Comparison of ENCODE assay signal across 30 cellular contexts in genomic region chr9:2819165-2819564, GRCh38. TPM values are rescaled to one million over a fixed set of nuclear protein-coding genes. Genes with fewer than 3 reads are reported as not detected.
A peak's percentile ranks its signal among the peaks of the same experiment; 100 is the strongest.
DNase-seq lines count a peak whose midpoint lies in the region; ATAC-seq, FAIRE-seq and TF ChIP-seq lines count a peak whose summit lies in the region.
"Had no signal": no experiment of that assay in that cellular context is flagged by ENCODE, and none has a peak within 500 bp of the region (broad histone marks: within the 10 kb centered on the region; RNA-seq: fewer than 3 reads in every experiment).

No MANE protein-coding gene starts in this region.

- intact Hi-C loops in left lung (cut with DNase I): no loop called here

- 0 out of 2 replicates have a peak, but pooled peaks cover 1% of the 10 kb centered on the region for H3K27me3 Mint-ChIP-seq in HFFc6 (ENCODE audit: insufficient read depth)
- H3K27me3 Mint-ChIP-seq: activated naive CD8-positive, alpha-beta T cell treated with anti-CD3 and anti-CD28 coated beads for 36 hours had no signal

- H3K36me3 Mint-ChIP-seq in HFFc6 (ENCODE audit: low read depth): peaks cover 37% of the 10 kb centered on the region

- peak overlapping the region; percentile 75; the same call in 1 of the 2 replicates for H3K27ac ChIP-seq in ACC112 (ENCODE audit: low read depth, low read length)
- H3K27ac ChIP-seq in left lung: peak overlapping the region; percentile 73 to 91
- peak overlapping the region; percentile 81 for H3K27ac ChIP-seq in smooth muscle cell (ENCODE audit: low read depth)
- no peak overlapping the region for H3K27ac ChIP-seq in small intestine (ENCODE audit: low read depth in 1 of 2, low read length in 1 of 2)
- H3K27ac ChIP-seq: C4-2B, WERI-Rb-1 had no signal

- ATAC-seq in left lung (peak; percentile 25), HG03175 (IDR thresholded peaks at IDR 0.05; ENCODE audit: unreplicated experiment) (no peak)

- H3K9ac ChIP-seq in smooth muscle cell (ENCODE audit: low read depth): no peak overlapping the region

- no peaks in the 10 kb centered on the region for H4K20me1 ChIP-seq in smooth muscle cell (ENCODE audit: low read depth)

- H3K27ac Mint-ChIP-seq in HFFc6: peak overlapping the region; percentile 84
- H3K27ac Mint-ChIP-seq: activated naive CD8-positive, alpha-beta T cell treated with anti-CD3 and anti-CD28 coated beads for 36 hours; nephron had no signal

- H3K4me3 ChIP-seq in ACC112 (ENCODE audit: low read depth, low read length) (no peak overlapping the region), left lung (no peak overlapping the region), smooth muscle cell (no peak overlapping the region), small intestine (ENCODE audit: low read depth in 1 of 2, low read length in 2 of 2) (no peak overlapping the region)
- H3K4me3 ChIP-seq: esophagus squamous epithelium, lung, Peyer's patch, skin epidermis had no signal

- H3K9me3 Mint-ChIP-seq in HFFc6: no peaks in the 10 kb centered on the region
- H3K9me3 Mint-ChIP-seq: activated naive CD8-positive, alpha-beta T cell treated with anti-CD3 and anti-CD28 coated beads for 36 hours; nephron had no signal

- H2AFZ ChIP-seq in ACC112 (ENCODE audit: low read length, unreplicated experiment) (no peak overlapping the region), smooth muscle cell (ENCODE audit: low read depth) (no peak overlapping the region)

- peaks cover 31% of the 10 kb centered on the region for H3K4me1 ChIP-seq in ACC112 (ENCODE audit: control insufficient read depth, insufficient read depth, low read length, unreplicated experiment)
- H3K4me1 ChIP-seq in left lung: peaks cover 14 to 15% of the 10 kb centered on the region in 2 donors
- H3K4me1 ChIP-seq in smooth muscle cell (ENCODE audit: low read depth): peaks cover 14% of the 10 kb centered on the region
- H3K4me1 ChIP-seq in small intestine (ENCODE audit: control insufficient read depth in 2 of 2, insufficient read depth in 1 of 2, low read depth in 1 of 2, low read length in 1 of 2): no peaks in the 10 kb centered on the region
- H3K4me1 ChIP-seq: Peyer's patch had no signal

- H3K4me3 Mint-ChIP-seq in HFFc6: no peak overlapping the region
- H3K4me3 Mint-ChIP-seq: activated naive CD8-positive, alpha-beta T cell treated with anti-CD3 and anti-CD28 coated beads for 36 hours; nephron had no signal

- H3F3A ChIP-seq in smooth muscle cell (ENCODE audit: low read depth): peaks cover 11% of the 10 kb centered on the region

- no peaks in the 10 kb centered on the region for H3K27me3 ChIP-seq in ACC112 (ENCODE audit: insufficient read depth, low read length)
- H3K27me3 ChIP-seq in left lung: no peaks in the 10 kb centered on the region
- H3K27me3 ChIP-seq in smooth muscle cell (ENCODE audit: low read depth): no peaks in the 10 kb centered on the region
- no peaks in the 10 kb centered on the region for H3K27me3 ChIP-seq in small intestine (ENCODE audit: control insufficient read depth in 2 of 2, insufficient read depth in 2 of 2, low read length in 2 of 2)
- H3K27me3 ChIP-seq: esophagus squamous epithelium, Peyer's patch had no signal

- WGBS in smooth muscle cell (ENCODE audit: low lambda C conversion rate): 92% methylated on average over 2 of the region's 2 CpGs
- WGBS in small intestine, 3 donors: 86 to 94% (median 88%) methylated on average over 2 of the region's 2 CpGs

- H3K36me3 ChIP-seq in ACC112 (ENCODE audit: insufficient read depth, low read length) (peaks cover 26% of the 10 kb centered on the region), left lung (peaks cover 0 to 55% of the 10 kb centered on the region in 2 donors), smooth muscle cell (ENCODE audit: low read depth) (no peaks in the 10 kb centered on the region), small intestine (ENCODE audit: control insufficient read depth in 2 of 2, insufficient read depth in 2 of 2, low read length in 2 of 2) (peaks cover 0 to 8% of the 10 kb centered on the region in 2 donors)

- peak overlapping the region; percentile 58 for H3K4me2 ChIP-seq in smooth muscle cell

- H3K79me2 ChIP-seq in ACC112 (ENCODE audit: control insufficient read depth, insufficient read depth, low read length, unreplicated experiment): no peaks in the 10 kb centered on the region
- H3K79me2 ChIP-seq in smooth muscle cell (ENCODE audit: low read depth): no peaks in the 10 kb centered on the region

- DNase-seq in HFFc6: no peak
- no peak for DNase-seq in left lung
- no peak for DNase-seq in smooth muscle cell (lab: John Stamatoyannopoulos, UW; ENCODE audit: unreplicated experiment)
- no peak for DNase-seq in NCI-H2171 (lab: John Stamatoyannopoulos, UW)
- DNase-seq in small intestine: no peak
- DNase-seq: activated CD4-positive, alpha-beta T cell treated with anti-CD3 and anti-CD28 coated beads for 48 hours; activated effector memory CD4-positive, alpha-beta T cell treated with anti-CD3 and anti-CD28 coated beads, Interleukin-2, amount 50 U/mL, for 16 hours; activated naive CD8-positive, alpha-beta T cell treated with anti-CD3 and anti-CD28 coated beads for 36 hours; anterior cingulate cortex; Caco-2; central memory CD4-positive, alpha-beta T cell; dermis blood vessel endothelial cell; DMS79; esophagus squamous epithelium; foreskin melanocyte; HCEC 1CT; kidney; NCI-H146; NCI-H345; Peyer's patch; stimulated activated naive CD4-positive, alpha-beta T cell treated with Interleukin-2 at 50 U/mL for 16 hours; T1000; WERI-Rb-1 had no signal

- no peaks in the 10 kb centered on the region for H3K9me3 ChIP-seq in left lung
- H3K9me3 ChIP-seq in smooth muscle cell (replicated peaks; ENCODE audit: low read depth): no peaks in the 10 kb centered on the region
- H3K9me3 ChIP-seq in small intestine (ENCODE audit: control insufficient read depth, low read depth): no peaks in the 10 kb centered on the region
- H3K9me3 ChIP-seq: Caco-2, esophagus squamous epithelium, Peyer's patch had no signal

- TF ChIP-seq CTCF in HFFc6 (IDR thresholded peaks at IDR 0.05) (no peak), left lung (IDR thresholded peaks at IDR 0.05) (no peak), smooth muscle cell (IDR thresholded peaks at IDR 0.05; ENCODE audit: borderline replicate concordance, insufficient read depth, poor library complexity, severe bottlenecking) (no peak)

- FAIRE-seq in small intestine (lab: Jason Lieb, UNC): no peak
- FAIRE-seq: endometrium, kidney had no signal

- peaks cover 50% of the 10 kb centered on the region for H3K4me1 Mint-ChIP-seq in HFFc6 (ENCODE audit: low read depth)

RNA-seq across cellular contexts. Expression of gene PUM3, which starts 24.7 kb away (rescaled TPM):
- total RNA-seq in HFFc6 (2021; fragmentation: NEBNext Ultra II Directional; extraction: Animal tissue kit (Norgen Biotek cat#: 25700)): 10 to 100 TPM; 45.6 to 56.7 (median 51.4) TPM
- total RNA-seq in left lung (10 to 100 TPM; 32.7 to 44.9 TPM), smooth muscle cell (32.1 and 40.3 TPM in 2 replicates)
- polyA plus RNA-seq in smooth muscle cell (32.3 and 38.8 TPM in 2 replicates), small intestine (10 to 100 TPM in 2 of 3 donors, 1 to 10 TPM in 1; 9.5 to 30.5 (median 15.2) TPM)

Comparison
In these comparisons a context has a peak if more than half of its experiments do, and no peak if none do; other contexts are left out.
1. H3K27ac ChIP-seq: peak in ACC112 (single experiment), left lung (2 of 2) and smooth muscle cell (single experiment); none in small intestine (0 of 2).